ENCODE assay signal across 2 cellular contexts in the genomic region with DNA sequence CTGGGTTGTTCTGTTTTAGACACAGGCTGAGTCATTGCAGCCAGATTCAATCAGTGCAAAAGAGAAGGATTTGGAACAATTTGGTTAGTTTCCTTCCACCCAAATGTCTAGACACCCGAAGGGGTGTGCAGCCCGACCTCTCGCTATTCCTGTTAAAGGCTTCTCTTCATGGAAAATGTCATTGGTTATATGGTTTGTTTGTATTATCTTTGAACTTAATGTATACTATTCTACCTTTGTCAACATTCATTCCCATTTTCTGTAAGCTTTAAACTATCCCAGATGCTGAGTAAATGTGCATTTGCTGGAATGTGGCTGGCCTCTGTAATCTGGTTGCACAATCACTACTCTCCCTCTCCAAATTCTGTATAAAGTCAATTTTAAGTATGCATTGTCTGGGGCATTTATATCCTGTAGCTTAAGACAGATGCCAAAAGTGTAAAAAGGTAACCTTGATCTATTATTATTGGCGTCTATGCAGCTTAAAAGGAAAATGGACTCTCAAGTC.
TF ChIP-seq lines count a peak whose summit lies in the region.

No MANE protein-coding gene starts in this region.

TF ChIP-seq in IMR-90, 13 proteins besides CTCF, POLR2A, EP300 and RAD21:
- peak; percentile 97 for TF ChIP-seq CEBPB (IDR thresholded peaks at IDR 0.05; ENCODE audit: low read depth, low read length)
- no peak for TF ChIP-seq MXI1 (IDR thresholded peaks at IDR 0.05; ENCODE audit: borderline replicate concordance, low read depth, low read length)
TF ChIP-seq in IMR-90: peak in this region for 1.

TF ChIP-seq in endothelial cell of umbilical vein, 7 proteins besides CTCF, POLR2A, EP300 and RAD21:
- TF ChIP-seq GATA2 (IDR thresholded peaks at IDR 0.05; ENCODE audit: insufficient read depth, insufficient read length, low read depth, low read length), result no peak
